Comparison of ENCODE assay signal across 17 cellular contexts in the genomic region with DNA sequence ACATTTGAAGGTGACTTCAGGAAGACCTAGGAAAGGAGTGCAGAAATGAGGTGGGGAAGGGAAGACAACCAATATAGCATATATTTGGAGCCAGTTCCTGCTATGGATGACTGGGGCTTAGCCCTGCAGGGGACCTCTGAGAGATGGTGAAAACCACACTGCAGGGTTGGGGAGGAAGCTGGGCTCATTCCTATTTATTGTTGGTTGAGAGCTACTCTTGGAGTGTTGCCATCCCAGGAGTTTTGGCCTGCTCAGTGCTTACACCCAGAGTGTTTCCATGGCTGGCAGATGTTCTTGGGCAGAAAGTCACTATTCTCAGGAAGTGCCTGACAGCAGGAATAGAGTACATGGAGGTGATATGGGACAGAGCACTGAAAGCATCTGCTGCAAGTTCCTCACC.
DNase-seq lines count a peak whose midpoint lies in the region; ATAC-seq and TF ChIP-seq lines count a peak whose summit lies in the region.
"Had no signal": no experiment of that assay in that cellular context is flagged by ENCODE, and none has a peak within 500 bp of the region (broad histone marks: within the 10 kb centered on the region; RNA-seq: fewer than 3 reads in every experiment).

No MANE protein-coding gene starts in this region.

- no peaks in the 10 kb centered on the region for H3K9me3 ChIP-seq in CD8-positive, alpha-beta T cell (ENCODE audit: low read length)
- H3K9me3 ChIP-seq: SJCRH30 had no signal

- H3K4me1 ChIP-seq in CD8-positive, alpha-beta T cell (ENCODE audit: insufficient read depth, low read length), result no peaks in the 10 kb centered on the region
- H3K4me1 ChIP-seq: SJCRH30 had no signal

- H3K9me3 Mint-ChIP-seq in CD8-positive, alpha-beta T cell, result no peaks in the 10 kb centered on the region
- H3K9me3 Mint-ChIP-seq: IgD-negative memory B cell had no signal

- H3K27ac ChIP-seq in CD8-positive, alpha-beta T cell (ENCODE audit: low read depth, low read length), result no peak overlapping the region
- no peak overlapping the region for H3K27ac ChIP-seq in coronary artery
- H3K27ac ChIP-seq: C4-2B, HL-60, SJCRH30 had no signal

- CTCF ChIA-PET in CD8-positive, alpha-beta T cell (lab: Charles Lee), result interaction anchor here (1.2 kb wide), 1 partner anchor 10 kb away, joined by 4 read pairs; no protein-coding TSS in a partner anchor

- POLR2A ChIA-PET in CD8-positive, alpha-beta T cell (lab: Charles Lee), result no interaction called here

- intact Hi-C loops in CD8-positive, alpha-beta T cell (cut with DNase I, micrococcal nuclease), result no loop called here

- H3K36me3 ChIP-seq in CD8-positive, alpha-beta T cell (ENCODE audit: insufficient read depth, low read length), result no peaks in the 10 kb centered on the region
- H3K36me3 ChIP-seq: SJCRH30 had no signal

- no peaks in the 10 kb centered on the region for H3K4me1 Mint-ChIP-seq in CD8-positive, alpha-beta T cell (ENCODE audit: low read depth)
- H3K4me1 Mint-ChIP-seq: IgD-negative memory B cell had no signal

- H3K4me3 ChIP-seq in CD8-positive, alpha-beta T cell (ENCODE audit: low read depth, low read length), result no peak overlapping the region
- no peak overlapping the region for H3K4me3 ChIP-seq in coronary artery
- H3K4me3 ChIP-seq: SJCRH30 had no signal

- DNase-seq in DMS153 treated with DMSO at 0.1 percent for 48 hours (lab: John Stamatoyannopoulos, UW; ENCODE audit: unreplicated experiment) (peak; percentile 39), NCI-H187 treated with DMSO at 0.1 percent for 48 hours (lab: John Stamatoyannopoulos, UW) (peak; percentile 67), SHP77 treated with DMSO at 0.1 percent for 48 hours (lab: John Stamatoyannopoulos, UW) (peak; percentile 69), renal cortical epithelial cell (ENCODE audit: low read depth) (peak; percentile 58), NAMALWA (ENCODE audit: low spot score) (no peak), coronary artery (ENCODE audit: low spot score) (no peak)
- no peak for DNase-seq in CD8-positive, alpha-beta T cell
- DNase-seq: COR-L47, Kasumi-1, NCI-H1417 treated with DMSO at 0.1 percent for 48 hours, NCI-H524 treated with DMSO at 0.1 percent for 48 hours, SJCRH30, SW 1271 had no signal

- H3K27me3 ChIP-seq in CD8-positive, alpha-beta T cell (ENCODE audit: insufficient read depth, low read length), result no peaks in the 10 kb centered on the region

- no peaks in the 10 kb centered on the region for H3K36me3 Mint-ChIP-seq in CD8-positive, alpha-beta T cell
- H3K36me3 Mint-ChIP-seq: IgD-negative memory B cell had no signal

- H3K27me3 Mint-ChIP-seq in CD8-positive, alpha-beta T cell (ENCODE audit: low read depth), result peaks cover 19% of the 10 kb centered on the region
- H3K27me3 Mint-ChIP-seq: IgD-negative memory B cell had no signal

- no peak for TF ChIP-seq CTCF in CD8-positive, alpha-beta T cell (IDR thresholded peaks at IDR 0.05)
- TF ChIP-seq CTCF in coronary artery (IDR thresholded peaks at IDR 0.05), result no peak

- no peak for ATAC-seq in CD8-positive, alpha-beta T cell
- ATAC-seq: HCT116 had no signal

- no peak overlapping the region for H3K4me3 Mint-ChIP-seq in CD8-positive, alpha-beta T cell
- H3K4me3 Mint-ChIP-seq: IgD-negative memory B cell had no signal

- H3K27ac Mint-ChIP-seq in CD8-positive, alpha-beta T cell, result no peak overlapping the region
- H3K27ac Mint-ChIP-seq: IgD-negative memory B cell had no signal

Comparison
In these comparisons a context has a peak if more than half of its experiments do, and no peak if none do; other contexts are left out.
1. DNase-seq: peak in DMS153 treated with DMSO at 0.1 percent for 48 hours (single experiment), NCI-H187 treated with DMSO at 0.1 percent for 48 hours (single experiment), SHP77 treated with DMSO at 0.1 percent for 48 hours (single experiment) and renal cortical epithelial cell (single experiment); none in CD8-positive, alpha-beta T cell (0 of 7), NAMALWA (single experiment) and coronary artery (single experiment).